In the genomic region with DNA sequence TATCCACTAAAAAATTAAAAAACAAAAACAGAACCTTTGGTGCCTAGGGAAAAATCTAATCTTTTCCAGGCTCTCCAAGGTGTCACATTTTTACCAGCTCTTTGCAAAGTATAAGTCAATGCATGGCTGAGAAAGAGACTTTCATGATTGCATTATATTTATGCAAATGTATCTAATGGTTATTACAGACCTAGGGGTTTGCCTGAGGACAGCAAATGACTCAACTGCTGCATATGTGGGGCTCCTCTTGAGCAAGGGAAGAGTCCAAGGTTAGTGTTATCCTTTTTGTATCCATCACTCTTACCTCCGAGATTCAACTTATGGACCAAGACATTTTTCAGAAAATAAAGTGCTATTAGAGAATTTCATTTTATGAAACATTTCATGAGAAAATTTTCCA, we compare ENCODE assay signal across 1 cellular context.
TF ChIP-seq lines count a peak whose summit lies in the region.

No MANE protein-coding gene starts in this region.

TF ChIP-seq in GM12878, 131 proteins besides CTCF, POLR2A, EP300 and RAD21 (continued from another document):
- TF ChIP-seq, protein P1, sequence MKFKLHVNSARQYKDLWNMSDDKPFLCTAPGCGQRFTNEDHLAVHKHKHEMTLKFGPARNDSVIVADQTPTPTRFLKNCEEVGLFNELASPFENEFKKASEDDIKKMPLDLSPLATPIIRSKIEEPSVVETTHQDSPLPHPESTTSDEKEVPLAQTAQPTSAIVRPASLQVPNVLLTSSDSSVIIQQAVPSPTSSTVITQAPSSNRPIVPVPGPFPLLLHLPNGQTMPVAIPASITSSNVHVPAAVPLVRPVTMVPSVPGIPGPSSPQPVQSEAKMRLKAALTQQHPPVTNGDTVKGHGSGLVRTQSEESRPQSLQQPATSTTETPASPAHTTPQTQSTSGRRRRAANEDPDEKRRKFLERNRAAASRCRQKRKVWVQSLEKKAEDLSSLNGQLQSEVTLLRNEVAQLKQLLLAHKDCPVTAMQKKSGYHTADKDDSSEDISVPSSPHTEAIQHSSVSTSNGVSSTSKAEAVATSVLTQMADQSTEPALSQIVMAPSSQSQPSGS (IDR thresholded peaks at IDR 0.05; ENCODE audit: low read length), result no peak
- TF ChIP-seq BCL11A (IDR thresholded peaks at IDR 0.05; ENCODE audit: low read depth, low read length) (no peak), SMC3 (IDR thresholded peaks at IDR 0.05; ENCODE audit: borderline replicate concordance, low read length) (no peak), KDM1A (IDR thresholded peaks at IDR 0.05; ENCODE audit: borderline replicate concordance) (no peak), SMAD5 (IDR thresholded peaks at IDR 0.05; ENCODE audit: low read depth) (no peak), RUNX3 (IDR thresholded peaks at IDR 0.05; ENCODE audit: low read length) (no peak), CHD2 (IDR thresholded peaks at IDR 0.05; ENCODE audit: borderline replicate concordance, low read depth, low read length) (no peak), HCFC1 (IDR thresholded peaks at IDR 0.05; ENCODE audit: low read length) (no peak), SIX5 (IDR thresholded peaks at IDR 0.05; ENCODE audit: low read depth, low read length, severe bottlenecking) (no peak), BMI1 (IDR thresholded peaks at IDR 0.05; ENCODE audit: borderline replicate concordance) (no peak), ZNF24 (IDR thresholded peaks at IDR 0.05) (no peak), ESRRA (IDR thresholded peaks at IDR 0.05; ENCODE audit: low read length) (no peak), BRCA1 (IDR thresholded peaks at IDR 0.05; ENCODE audit: low read depth, low read length) (no peak), RCOR1 (conservative IDR thresholded peaks at IDR 0.05; ENCODE audit: low read depth, low read length) (no peak)
- TF ChIP-seq, protein P2, sequence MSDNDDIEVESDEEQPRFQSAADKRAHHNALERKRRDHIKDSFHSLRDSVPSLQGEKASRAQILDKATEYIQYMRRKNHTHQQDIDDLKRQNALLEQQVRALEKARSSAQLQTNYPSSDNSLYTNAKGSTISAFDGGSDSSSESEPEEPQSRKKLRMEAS (IDR thresholded peaks at IDR 0.05; ENCODE audit: low read depth, low read length), result no peak
